8 cellular contexts compared by ENCODE assay signal in genomic region chr12:124862768-124863408, GRCh38. TPM values are rescaled to one million over a fixed set of nuclear protein-coding genes. Genes with fewer than 3 reads are reported as not detected.
DNase-seq lines count a peak whose midpoint lies in the region; ATAC-seq and TF ChIP-seq lines count a peak whose summit lies in the region.

No MANE protein-coding gene starts in this region.

- H3K4me3 ChIP-seq in HUES48 (ENCODE audit: low read depth, low read length) (peak overlapping the region; percentile 84), fibroblast of villous mesenchyme (ENCODE audit: low read depth, low read length) (peak overlapping the region; percentile 69), neuronal stem cell (ENCODE audit: low read length in 2 of 2) (peak overlapping the region; percentile 88 to 93)

- H3K14ac ChIP-seq in neuronal stem cell (ENCODE audit: low read length), result no peak overlapping the region

- H3K27me3 ChIP-seq in HUES48 (ENCODE audit: control insufficient read depth, insufficient read depth, low read length) (no peaks in the 10 kb centered on the region), neuronal stem cell (ENCODE audit: control insufficient read depth in 3 of 3, insufficient read depth in 3 of 3, low read depth in 1 of 3, low read length in 3 of 3) (peaks cover 0 to 10% (median 0%) of the 10 kb centered on the region in 3 experiments)

- H3K27me3 Mint-ChIP-seq in activated CD8-positive, alpha-beta T cell treated with anti-CD3 and anti-CD28 coated beads, Interleukin-2, amount 10 ng/mL, durations not matched to agents 7 days and 5 days (ENCODE audit: low read depth), result no peaks in the 10 kb centered on the region

- H3K27ac Mint-ChIP-seq in activated CD8-positive, alpha-beta T cell treated with anti-CD3 and anti-CD28 coated beads, Interleukin-2, amount 10 ng/mL, durations not matched to agents 7 days and 5 days, result peak overlapping the region; percentile 58

- H3K9me3 ChIP-seq in HUES48 (ENCODE audit: control insufficient read depth, insufficient read depth, low read length), result no peaks in the 10 kb centered on the region
- H3K9me3 ChIP-seq in neuronal stem cell (replicated peaks in 1 of 2; ENCODE audit: control insufficient read depth in 2 of 2, insufficient read depth in 1 of 2, low read depth in 1 of 2, low read length in 2 of 2), result peaks cover 3 to 4% of the 10 kb centered on the region in 2 donors

- peak overlapping the region; percentile 76 for H3K4me3 Mint-ChIP-seq in activated CD8-positive, alpha-beta T cell treated with anti-CD3 and anti-CD28 coated beads, Interleukin-2, amount 10 ng/mL, durations not matched to agents 7 days and 5 days

- peaks cover 36% of the 10 kb centered on the region for H3K4me1 Mint-ChIP-seq in activated CD8-positive, alpha-beta T cell treated with anti-CD3 and anti-CD28 coated beads, Interleukin-2, amount 10 ng/mL, durations not matched to agents 7 days and 5 days (ENCODE audit: low read depth)

- no peak overlapping the region for H2BK120ac ChIP-seq in neuronal stem cell (ENCODE audit: low read depth, low read length)

- no peak overlapping the region for H2BK12ac ChIP-seq in neuronal stem cell (ENCODE audit: low read length)

- POLR2A ChIA-PET in activated CD8-positive, alpha-beta T cell treated with anti-CD3 and anti-CD28 coated beads, Interleukin-2, amount 10 ng/mL, durations not matched to agents 7 days and 5 days (lab: Charles Lee), result interaction anchor here (0.9 to 1.2 kb wide), 2 partner anchors 67 to 88 kb away, joined by 3 read pairs; no protein-coding TSS in a partner anchor

- H3K18ac ChIP-seq in neuronal stem cell (ENCODE audit: low read length), result peak overlapping the region; percentile 97

- ATAC-seq in GM21423 (IDR thresholded peaks at IDR 0.05; ENCODE audit: unreplicated experiment) (peak; percentile 31), HG03565 (IDR thresholded peaks at IDR 0.05; ENCODE audit: unreplicated experiment) (no peak)
- ATAC-seq in activated CD8-positive, alpha-beta T cell treated with anti-CD3 and anti-CD28 coated beads, Interleukin-2, amount 10 ng/mL, durations not matched to agents 7 days and 5 days, result peak; percentile 9

- no peak overlapping the region for H4K91ac ChIP-seq in neuronal stem cell (ENCODE audit: low read depth, low read length, poor library complexity)

- DNase-seq in ELR (ENCODE audit: low read depth) (peak; percentile 56), fibroblast of villous mesenchyme (ENCODE audit: low read depth) (peak; percentile 37), neuronal stem cell (ENCODE audit: low spot score) (no peak)
- DNase-seq in activated CD8-positive, alpha-beta T cell treated with anti-CD3 and anti-CD28 coated beads, Interleukin-2, amount 10 ng/mL, durations not matched to agents 7 days and 5 days, result peak; percentile 38
- DNase-seq in activated CD4-positive, CD25-positive, alpha-beta regulatory T cell (lab: John Stamatoyannopoulos, UW), result no peak

- peak overlapping the region; percentile 32 for H3K23ac ChIP-seq in neuronal stem cell (ENCODE audit: low read depth, low read length, poor library complexity)

- H3K36me3 ChIP-seq in HUES48 (ENCODE audit: control insufficient read depth, insufficient read depth, low read length) (peaks cover 10% of the 10 kb centered on the region; the same call in 1 of the 2 replicates), neuronal stem cell (replicated peaks in 1 of 2; ENCODE audit: control insufficient read depth in 2 of 2, insufficient read depth in 2 of 2, low read length in 2 of 2) (peaks cover 0 to 21% of the 10 kb centered on the region in 2 donors)

- peaks cover 3% of the 10 kb centered on the region; the same call in 1 of the 2 replicates for H3K4me1 ChIP-seq in HUES48 (ENCODE audit: control insufficient read depth, insufficient read depth, low read length)
- peaks cover 5 to 12% of the 10 kb centered on the region in 2 donors for H3K4me1 ChIP-seq in neuronal stem cell (ENCODE audit: control insufficient read depth in 2 of 2, insufficient read depth in 1 of 2, low read depth in 1 of 2, low read length in 2 of 2)

- peak overlapping the region; percentile 89 for H3K4me2 ChIP-seq in neuronal stem cell (ENCODE audit: insufficient read depth, low read length, poor library complexity, severe bottlenecking)

- H3K36me3 Mint-ChIP-seq in activated CD8-positive, alpha-beta T cell treated with anti-CD3 and anti-CD28 coated beads, Interleukin-2, amount 10 ng/mL, durations not matched to agents 7 days and 5 days (ENCODE audit: low read depth), result no peaks in the 10 kb centered on the region

- no peaks in the 10 kb centered on the region for H3K9me3 Mint-ChIP-seq in activated CD8-positive, alpha-beta T cell treated with anti-CD3 and anti-CD28 coated beads, Interleukin-2, amount 10 ng/mL, durations not matched to agents 7 days and 5 days (ENCODE audit: insufficient read depth)

- H3K27ac ChIP-seq in HUES48 (ENCODE audit: low read depth, low read length), result no peak overlapping the region
- H3K27ac ChIP-seq in neuronal stem cell (replicated peaks; ENCODE audit: low read length), result no peak overlapping the region

- peak overlapping the region; percentile 9 for H2AK5ac ChIP-seq in neuronal stem cell (ENCODE audit: low read depth, low read length)

- TF ChIP-seq CTCF in fibroblast of villous mesenchyme (IDR thresholded peaks at IDR 0.05; ENCODE audit: insufficient read depth, low read depth, low read length), result no peak

- no peak overlapping the region for H4K8ac ChIP-seq in neuronal stem cell (ENCODE audit: low read depth, low read length)

- peak overlapping the region; percentile 44; the same call in 1 of the 2 replicates for H3K9ac ChIP-seq in HUES48 (ENCODE audit: low read depth, low read length)
- H3K9ac ChIP-seq in neuronal stem cell (ENCODE audit: low read depth, low read length, poor library complexity), result peak overlapping the region; percentile 87

- no peak overlapping the region for H3K4ac ChIP-seq in neuronal stem cell (ENCODE audit: low read length)

- peak overlapping the region; percentile 41 for H2BK15ac ChIP-seq in neuronal stem cell (ENCODE audit: low read length)

- peak overlapping the region; percentile 94 for H2AFZ ChIP-seq in neuronal stem cell (ENCODE audit: low read length)

- H2BK5ac ChIP-seq in neuronal stem cell (ENCODE audit: low read length), result no peak overlapping the region

- CTCF ChIA-PET in activated CD8-positive, alpha-beta T cell treated with anti-CD3 and anti-CD28 coated beads, Interleukin-2, amount 10 ng/mL, durations not matched to agents 7 days and 5 days (lab: Charles Lee), result interaction anchor here (1.9 kb wide), 1 partner anchor 44 kb away, joined by 7 read pairs; no protein-coding TSS in a partner anchor

- no CpG with 5 or more reads among the region's 22 CpGs for WGBS in neuronal stem cell (ENCODE audit: extremely low coverage in 2 of 2, insufficient read length in 2 of 2, insufficient replicate concordance in 1 of 2), 2 donors

- H3K79me1 ChIP-seq in neuronal stem cell (ENCODE audit: low read depth, low read length), result no peaks in the 10 kb centered on the region

RNA-seq across cellular contexts. Expression of gene SCARB1, which starts 0.8 kb away (rescaled TPM):
- 10 to 100 TPM; 12.5 to 14.6 TPM for total RNA-seq in activated CD8-positive, alpha-beta T cell treated with anti-CD3 and anti-CD28 coated beads, Interleukin-2, amount 10 ng/mL, durations not matched to agents 7 days and 5 days
- 22.5 and 28.5 TPM in 2 replicates for total RNA-seq in fibroblast of villous mesenchyme
- 15.5 TPM for polyA plus RNA-seq in neuronal stem cell (2013, experiment 1 of 2)
- polyA plus RNA-seq in neuronal stem cell (2013, experiment 2 of 2), result 15.7 TPM

RNA-seq across cellular contexts. Expression of gene UBC, which starts 51.6 kb away (rescaled TPM):
- 100 to 1,000 TPM; 974 to 998 TPM for total RNA-seq in activated CD8-positive, alpha-beta T cell treated with anti-CD3 and anti-CD28 coated beads, Interleukin-2, amount 10 ng/mL, durations not matched to agents 7 days and 5 days
- 1,520 and 1,741 TPM in 2 replicates for total RNA-seq in fibroblast of villous mesenchyme
- 841 TPM for polyA plus RNA-seq in neuronal stem cell (2013, experiment 1 of 2)
- 847 TPM for polyA plus RNA-seq in neuronal stem cell (2013, experiment 2 of 2)

Comparison
In these comparisons a context has a peak if more than half of its experiments do, and no peak if none do; other contexts are left out.
1. DNase-seq: peak in ELR (single experiment), activated CD8-positive, alpha-beta T cell treated with anti-CD3 and anti-CD28 coated beads, Interleukin-2, amount 10 ng/mL, durations not matched to agents 7 days and 5 days (single experiment) and fibroblast of villous mesenchyme (single experiment); none in neuronal stem cell (single experiment) and activated CD4-positive, CD25-positive, alpha-beta regulatory T cell (0 of 4).
2. Peak in every context shown above with its lines, with median percentiles within 50 percentile points of each other: H3K4me3 ChIP-seq.